ENCODE assay signal across 23 cellular contexts in genomic region chr15:61500951-61501350, GRCh38.
"Had no signal": no experiment of that assay in that cellular context is flagged by ENCODE, and none has a peak within 500 bp of the region (broad histone marks: within the 10 kb centered on the region; RNA-seq: fewer than 3 reads in every experiment).

No MANE protein-coding gene starts in this region.

- H3K27me3 ChIP-seq: ascending aorta, body of pancreas had no signal

- H3K4me1 ChIP-seq: ascending aorta, body of pancreas, SJSA1 had no signal

- H3K27ac ChIP-seq: ascending aorta, body of pancreas, SJSA1 had no signal

- H3K4me3 ChIP-seq: ascending aorta, body of pancreas, SJSA1 had no signal

- DNase-seq: activated CD4-positive, alpha-beta T cell treated with anti-CD3 and anti-CD28 coated beads, Interleukin-2, amount 10 ng/mL, durations not matched to agents 7 days and 5 days; activated CD4-positive, CD25-positive, alpha-beta regulatory T cell; activated CD8-positive, alpha-beta memory T cell treated with anti-CD3 and anti-CD28 coated beads, Interleukin-2, amount 50 U/mL, for 4 hours; activated CD8-positive, alpha-beta T cell treated with anti-CD3 and anti-CD28 coated beads for 36 hours; activated naive CD4-positive, alpha-beta T cell; activated T-cell treated with anti-CD3 and anti-CD28 coated beads, Interleukin-2, amount 50 U/mL, for 72 hours; body of pancreas; central memory CD4-positive, alpha-beta T cell; IMR-90; Kasumi-1; KBM-7; NCI-H1105 treated with DMSO at 0.1 percent for 48 hours; NCI-H1694 treated with DMSO at 0.1 percent for 48 hours; NCI-H2029 treated with DMSO at 0.1 percent for 48 hours; NCI-H446; NCI-H524; NCI-H82; SHP77; T-cell; T-helper 2 cell; T1000 had no signal

- H3K9me3 ChIP-seq: ascending aorta, body of pancreas, SJSA1 had no signal

- H3K36me3 ChIP-seq: ascending aorta, SJSA1 had no signal
